18 cellular contexts compared by ENCODE assay signal in genomic region chr16:59060212-59060611, GRCh38.
DNase-seq lines count a peak whose midpoint lies in the region; ATAC-seq and TF ChIP-seq lines count a peak whose summit lies in the region.
"Had no signal": no experiment of that assay in that cellular context is flagged by ENCODE, and none has a peak within 500 bp of the region (broad histone marks: within the 10 kb centered on the region; RNA-seq: fewer than 3 reads in every experiment).

No MANE protein-coding gene starts in this region.

- H3K36me3 ChIP-seq in adipocyte (ENCODE audit: control insufficient read depth, insufficient read depth, low read length, severe bottlenecking) (no peaks in the 10 kb centered on the region), upper lobe of right lung (no peaks in the 10 kb centered on the region)
- H3K36me3 ChIP-seq: upper lobe of left lung had no signal

- H3K4me1 ChIP-seq in adipocyte (ENCODE audit: control insufficient read depth, insufficient read depth, low read length) (no peaks in the 10 kb centered on the region), upper lobe of right lung (no peaks in the 10 kb centered on the region)
- H3K4me1 ChIP-seq: Caco-2, upper lobe of left lung had no signal

- POLR2A ChIA-PET in CD4-positive, alpha-beta T cell (lab: Charles Lee): no interaction called here

- no peaks in the 10 kb centered on the region for H3K27me3 Mint-ChIP-seq in CD4-positive, alpha-beta T cell
- H3K27me3 Mint-ChIP-seq: activated CD8-positive, alpha-beta T cell treated with anti-CD3 and anti-CD28 coated beads for 36 hours; B cell; effector memory CD8-positive, alpha-beta T cell had no signal

- H3K4me1 Mint-ChIP-seq in CD4-positive, alpha-beta T cell (ENCODE audit: low read depth): no peaks in the 10 kb centered on the region
- H3K4me1 Mint-ChIP-seq: B cell had no signal

- no peak overlapping the region for H3K27ac Mint-ChIP-seq in CD4-positive, alpha-beta T cell
- H3K27ac Mint-ChIP-seq: activated CD8-positive, alpha-beta T cell treated with anti-CD3 and anti-CD28 coated beads for 36 hours; B cell; effector memory CD8-positive, alpha-beta T cell had no signal

- H3K36me3 Mint-ChIP-seq in CD4-positive, alpha-beta T cell (ENCODE audit: low read depth): no peaks in the 10 kb centered on the region

- H3K9me3 ChIP-seq in adipocyte (ENCODE audit: control insufficient read depth, low read length) (no peaks in the 10 kb centered on the region), upper lobe of right lung (no peaks in the 10 kb centered on the region)
- H3K9me3 ChIP-seq in CD4-positive, alpha-beta T cell (ENCODE audit: control insufficient read depth, low read length): no peaks in the 10 kb centered on the region
- H3K9me3 ChIP-seq: Caco-2, upper lobe of left lung had no signal

- H3K4me3 ChIP-seq in adipocyte (ENCODE audit: low read length): no peak overlapping the region
- no peak overlapping the region for H3K4me3 ChIP-seq in fibroblast of mammary gland (ENCODE audit: control insufficient read depth, low read depth, low read length)
- H3K4me3 ChIP-seq in retinal pigment epithelial cell (ENCODE audit: low read length): no peak overlapping the region
- H3K4me3 ChIP-seq in upper lobe of right lung: no peak overlapping the region
- H3K4me3 ChIP-seq: SK-N-MC, upper lobe of left lung had no signal

- DNase-seq in GM04503 (ENCODE audit: low read depth) (peak; percentile 63), adipocyte (ENCODE audit: low read depth) (peak; percentile 31), fibroblast of mammary gland (ENCODE audit: low read depth) (peak; percentile 44), retinal pigment epithelial cell (ENCODE audit: low read depth) (peak; percentile 71), upper lobe of right lung (no peak), NCI-H446 (lab: John Stamatoyannopoulos, UW) (no peak), NCI-H2081 treated with DMSO at 0.1 percent for 48 hours (lab: John Stamatoyannopoulos, UW) (no peak)
- DNase-seq in CD4-positive, alpha-beta T cell: no peak
- DNase-seq: activated CD4-positive, CD25-positive, alpha-beta regulatory T cell; activated CD8-positive, alpha-beta T cell treated with anti-CD3 and anti-CD28 coated beads for 36 hours; Caco-2; effector memory CD8-positive, alpha-beta T cell; GOT3; NCI-H1092; NCI-H2029; upper lobe of left lung had no signal

- H3K27me3 ChIP-seq in adipocyte (replicated peaks; ENCODE audit: control insufficient read depth, insufficient read depth, low read length) (no peaks in the 10 kb centered on the region), upper lobe of right lung (no peaks in the 10 kb centered on the region)
- no peaks in the 10 kb centered on the region for H3K27me3 ChIP-seq in CD4-positive, alpha-beta T cell (ENCODE audit: control insufficient read depth, insufficient read depth, low read length)
- H3K27me3 ChIP-seq: upper lobe of left lung had no signal

- H3K27ac ChIP-seq in CD4-positive, alpha-beta T cell (ENCODE audit: low read depth, low read length): no peak overlapping the region
- H3K27ac ChIP-seq in upper lobe of right lung: no peak overlapping the region
- H3K27ac ChIP-seq: SK-N-MC, upper lobe of left lung had no signal

- no peak for TF ChIP-seq CTCF in fibroblast of mammary gland (conservative IDR thresholded peaks at IDR 0.05; ENCODE audit: control insufficient read depth, insufficient read depth, low read depth, low read length)
- TF ChIP-seq CTCF in retinal pigment epithelial cell (conservative IDR thresholded peaks at IDR 0.05; ENCODE audit: low read depth, low read length): no peak
- no peak for TF ChIP-seq CTCF in CD4-positive, alpha-beta T cell (IDR thresholded peaks at IDR 0.05)
- no peak for TF ChIP-seq CTCF in upper lobe of right lung (IDR thresholded peaks at IDR 0.05)

- CTCF ChIA-PET in CD4-positive, alpha-beta T cell (lab: Charles Lee): no interaction called here

- no peak overlapping the region for H3K9ac ChIP-seq in adipocyte (ENCODE audit: low read length)

- H3K9me3 Mint-ChIP-seq in CD4-positive, alpha-beta T cell: peaks cover 4% of the 10 kb centered on the region
- H3K9me3 Mint-ChIP-seq: activated CD8-positive, alpha-beta T cell treated with anti-CD3 and anti-CD28 coated beads for 36 hours had no signal

- no peak for ATAC-seq in CD4-positive, alpha-beta T cell (ENCODE audit: poor library complexity)
- ATAC-seq in upper lobe of right lung: no peak
- ATAC-seq: activated CD8-positive, alpha-beta T cell treated with anti-CD3 and anti-CD28 coated beads for 36 hours; effector memory CD8-positive, alpha-beta T cell had no signal

- intact Hi-C loops in CD4-positive, alpha-beta T cell (cut with DNase I, micrococcal nuclease): no loop called here
- intact Hi-C loops in upper lobe of right lung (cut with DNase I): no loop called here

- no peak overlapping the region for H3K4me3 Mint-ChIP-seq in CD4-positive, alpha-beta T cell
- H3K4me3 Mint-ChIP-seq: activated CD8-positive, alpha-beta T cell treated with anti-CD3 and anti-CD28 coated beads for 36 hours; B cell; effector memory CD8-positive, alpha-beta T cell had no signal

Comparison
In these comparisons a context has a peak if more than half of its experiments do, and no peak if none do; other contexts are left out.
1. DNase-seq: peak in GM04503 (single experiment), adipocyte (single experiment), fibroblast of mammary gland (single experiment) and retinal pigment epithelial cell (single experiment); none in CD4-positive, alpha-beta T cell (0 of 10), upper lobe of right lung (single experiment), NCI-H446 (0 of 2) and NCI-H2081 treated with DMSO at 0.1 percent for 48 hours (single experiment).